In the genomic region with DNA sequence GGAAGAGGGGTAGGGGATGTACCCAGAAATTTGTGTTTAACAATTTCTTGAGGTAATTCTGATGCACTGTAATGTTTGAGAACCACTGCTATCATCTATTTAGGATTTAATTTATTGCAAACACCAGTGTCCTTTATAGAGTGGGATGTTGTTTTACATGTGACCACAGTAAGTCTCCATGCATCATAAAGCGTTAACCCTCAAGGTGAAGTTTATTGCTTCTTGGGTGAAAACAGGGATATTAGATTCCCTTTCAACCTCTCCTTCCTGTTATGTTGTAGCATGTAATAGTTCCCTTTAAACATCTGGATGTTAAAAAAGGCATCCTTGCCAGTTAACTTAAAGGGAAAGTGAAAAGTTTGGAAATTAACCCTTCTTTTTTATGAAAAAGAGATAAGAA, we compare ENCODE assay signal across 17 cellular contexts. TPM values are rescaled to one million over a fixed set of nuclear protein-coding genes. Genes with fewer than 3 reads are reported as not detected.
DNase-seq lines count a peak whose midpoint lies in the region; ATAC-seq and TF ChIP-seq lines count a peak whose summit lies in the region.
"Had no signal": no experiment of that assay in that cellular context is flagged by ENCODE, and none has a peak within 500 bp of the region (broad histone marks: within the 10 kb centered on the region; RNA-seq: fewer than 3 reads in every experiment).

No MANE protein-coding gene starts in this region.

- intact Hi-C loops in OCI-LY7 (cut with micrococcal nuclease; ENCODE audit: unreplicated experiment): no loop called here

- H3K9me3 Mint-ChIP-seq in activated T-helper 17 cell treated with anti-CD3 and anti-CD28 coated beads, Interleukin-2, amount 50 U/mL, for 72 hours: peaks cover 2% of the 10 kb centered on the region
- H3K9me3 Mint-ChIP-seq: CD4-positive, alpha-beta T cell had no signal

- H3K9me2 ChIP-seq in OCI-LY7 (ENCODE audit: insufficient read depth, low read length): no peaks in the 10 kb centered on the region

- H3K27me3 Mint-ChIP-seq in activated T-helper 17 cell treated with anti-CD3 and anti-CD28 coated beads, Interleukin-2, amount 50 U/mL, for 72 hours: peaks cover 3% of the 10 kb centered on the region
- H3K27me3 Mint-ChIP-seq: B cell; CD4-positive, alpha-beta T cell had no signal

- POLR2A ChIA-PET in HEK293 (lab: Yijun Ruan, JAX): no interaction called here
- POLR2A ChIA-PET in OCI-LY7 (lab: Charles Lee): no interaction called here

- peak overlapping the region; percentile 5; the same call in 1 of the 2 replicates for H2AFZ ChIP-seq in OCI-LY7 (ENCODE audit: low read length)

- H4K20me1 ChIP-seq in OCI-LY7 (ENCODE audit: insufficient read depth, low read length): no peaks in the 10 kb centered on the region
- H4K20me1 ChIP-seq: BLaER1 treated with 17β-estradiol and CSF1 and Interleukin-3, amounts not matched to agents 10 nM and 100 nM had no signal

- no peaks in the 10 kb centered on the region for H3K36me3 Mint-ChIP-seq in activated T-helper 17 cell treated with anti-CD3 and anti-CD28 coated beads, Interleukin-2, amount 50 U/mL, for 72 hours (ENCODE audit: low read depth)
- H3K36me3 Mint-ChIP-seq: CD8-positive, alpha-beta T cell had no signal

- H3K9me3 ChIP-seq in HEK293 (ENCODE audit: control insufficient read depth, insufficient read depth, low read depth, low read length) (no peaks in the 10 kb centered on the region; the same call in 1 of the 2 replicates), OCI-LY7 (ENCODE audit: low read length) (0 out of 2 replicates have a peak, but pooled peaks cover 4% of the 10 kb centered on the region)
- H3K9me3 ChIP-seq: Caco-2 had no signal

- no peaks in the 10 kb centered on the region for H3K4me1 Mint-ChIP-seq in activated T-helper 17 cell treated with anti-CD3 and anti-CD28 coated beads, Interleukin-2, amount 50 U/mL, for 72 hours
- H3K4me1 Mint-ChIP-seq: B cell had no signal

- TF ChIP-seq CTCF in HEK293 (tag by site-specific recombination; IDR thresholded peaks at IDR 0.05) (no peak), OCI-LY7 (conservative IDR thresholded peaks at IDR 0.05; ENCODE audit: low read length) (no peak)

- CTCF ChIA-PET in HEK293 (lab: Yijun Ruan, JAX) (no interaction called here), OCI-LY7 (lab: Charles Lee; ENCODE audit: unreplicated experiment) (no interaction called here)

- H3K27ac Mint-ChIP-seq in activated T-helper 17 cell treated with anti-CD3 and anti-CD28 coated beads, Interleukin-2, amount 50 U/mL, for 72 hours: no peak overlapping the region
- H3K27ac Mint-ChIP-seq: B cell; CD4-positive, alpha-beta T cell; CD8-positive, alpha-beta T cell had no signal

- no peaks in the 10 kb centered on the region for H3K4me1 ChIP-seq in HEK293 (ENCODE audit: control insufficient read depth, insufficient read depth, low read length)
- H3K4me1 ChIP-seq in OCI-LY7 (ENCODE audit: insufficient read depth, low read length, poor library complexity, severe bottlenecking): no peaks in the 10 kb centered on the region
- H3K4me1 ChIP-seq: A549; BLaER1 treated with 17β-estradiol and CSF1 and Interleukin-3, amounts not matched to agents 10 nM and 100 nM; Caco-2 had no signal

- H3K4me3 ChIP-seq in HEK293 (ENCODE audit: low read depth, low read length) (no peak overlapping the region), OCI-LY7 (ENCODE audit: low read depth, low read length, poor library complexity, severe bottlenecking) (no peak overlapping the region)
- H3K4me3 ChIP-seq: A549; BLaER1 treated with 17β-estradiol and CSF1 and Interleukin-3, amounts not matched to agents 10 nM and 100 nM had no signal

- H3K27ac ChIP-seq in HEK293 (ENCODE audit: extremely low read depth, low read depth, low read length) (no peak overlapping the region), OCI-LY7 (ENCODE audit: low read depth, low read length, poor library complexity, severe bottlenecking) (no peak overlapping the region)
- H3K27ac ChIP-seq: 22Rv1; A549; BLaER1 treated with 17β-estradiol and CSF1 and Interleukin-3, amounts not matched to agents 10 nM and 100 nM; C4-2B had no signal

- ATAC-seq in activated T-helper 17 cell treated with anti-CD3 and anti-CD28 coated beads, Interleukin-2, amount 50 U/mL, for 72 hours (replicated peaks): no peak
- ATAC-seq: A549; CD8-positive, alpha-beta T cell had no signal

- H3K36me3 ChIP-seq in HEK293 (ENCODE audit: control insufficient read depth in 2 of 2, insufficient read depth in 1 of 2, low read length in 2 of 2) (no peaks in the 10 kb centered on the region), OCI-LY7 (ENCODE audit: insufficient read depth, low read length) (no peaks in the 10 kb centered on the region)
- H3K36me3 ChIP-seq: BLaER1 treated with 17β-estradiol and CSF1 and Interleukin-3, amounts not matched to agents 10 nM and 100 nM had no signal

- no TSS peak for BruUV-seq in OCI-LY7 (replicated peaks; lab: Mats Ljungman, UMichigan)

- H3K4me3 Mint-ChIP-seq in activated T-helper 17 cell treated with anti-CD3 and anti-CD28 coated beads, Interleukin-2, amount 50 U/mL, for 72 hours: no peak overlapping the region
- H3K4me3 Mint-ChIP-seq: B cell; CD4-positive, alpha-beta T cell; CD8-positive, alpha-beta T cell had no signal

- no peak overlapping the region for H3K4me2 ChIP-seq in OCI-LY7 (ENCODE audit: low read length)
- H3K4me2 ChIP-seq: A549; BLaER1 treated with 17β-estradiol and CSF1 and Interleukin-3, amounts not matched to agents 10 nM and 100 nM had no signal

- no peaks in the 10 kb centered on the region for H3K79me2 ChIP-seq in OCI-LY7 (ENCODE audit: insufficient read depth, low read depth, low read length)

- DNase-seq in OCI-LY7 (ENCODE audit: low spot score) (no peak), left kidney (ENCODE audit: low read depth, low spot score) (peak; percentile 90), NCI-H1417 (lab: John Stamatoyannopoulos, UW) (no peak)
- DNase-seq: AML-193; Caco-2; Calu3; CD4-positive, alpha-beta T cell; CD8-positive, alpha-beta T cell; DMS79 treated with DMSO at 0.1 percent for 48 hours; GF-D8 had no signal

TF ChIP-seq in HEK293, 187 proteins besides CTCF, POLR2A, EP300 and RAD21:
- TF ChIP-seq ZNF621 (tag by site-specific recombination; IDR thresholded peaks at IDR 0.05) (no peak), PRDM1 (tag by site-specific recombination; IDR thresholded peaks at IDR 0.05) (peak; percentile 29; the same call in 1 of the 2 replicates), ZNF544 (tag by site-specific recombination; IDR thresholded peaks at IDR 0.05) (no peak)
TF ChIP-seq in HEK293: peak in this region for 1.

RNA-seq across cellular contexts. Expression of gene ATG10, which starts 35.8 kb away (rescaled TPM):
- total RNA-seq in OCI-LY7 (2014; rRNA removed; shearing (Covaris generic)): 5.4 and 11.8 TPM in 2 replicates
- total RNA-seq in OCI-LY7 (2022): 14.8 and 17.0 TPM in 2 replicates
- 1 to 10 TPM; 6.1 to 8.0 TPM for total RNA-seq in activated T-helper 17 cell treated with anti-CD3 and anti-CD28 coated beads, Interleukin-2, amount 50 U/mL, for 72 hours
